ENCODE assay signal across 37 cellular contexts in genomic region chr2:142843731-142844130, GRCh38. TPM values are rescaled to one million over a fixed set of nuclear protein-coding genes. Genes with fewer than 3 reads are reported as not detected.
"Had no signal": no experiment of that assay in that cellular context is flagged by ENCODE, and none has a peak within 500 bp of the region (broad histone marks: within the 10 kb centered on the region; RNA-seq: fewer than 3 reads in every experiment).

No MANE protein-coding gene starts in this region.

- H3K9me3 Mint-ChIP-seq: activated CD4-positive, alpha-beta memory T cell treated with anti-CD3 and anti-CD28 coated beads for 36 hours; activated CD4-positive, alpha-beta T cell treated with anti-CD3 and anti-CD28 coated beads, Interleukin-2, amount 10 ng/mL, durations not matched to agents 24 days and 14 days; activated naive CD4-positive, alpha-beta T cell treated with anti-CD3 and anti-CD28 coated beads, Interleukin-2, amount 10 ng/mL, durations not matched to agents 7 days and 5 days; activated naive CD8-positive, alpha-beta T cell treated with anti-CD3 and anti-CD28 coated beads, Interleukin-2, amount 10 ng/mL, durations not matched to agents 7 days and 5 days; activated T-helper 1 cell treated with anti-CD3 and anti-CD28 coated beads, Interleukin-12 subunit alpha, Interleukin-12 subunit beta, Interleukin-2, Interleukin-4 antibody, amounts not matched to agents 30 ng/mL and 10 ng/mL and 1 ng/mL, durations not matched to agents 14 hours and 24 hours and 36 hours; central memory CD8-positive, alpha-beta T cell; mesothelial cell of epicardium; nephron progenitor cell; T-helper 1 cell treated with Interleukin-12 subunit alpha and Interleukin-12 subunit beta and Interleukin-4 antibody, amounts not matched to agents 30 μg/mL and 1 μg/mL, for 36 hours had no signal

- H3K27me3 Mint-ChIP-seq: activated CD4-positive, alpha-beta T cell treated with anti-CD3 and anti-CD28 coated beads, Interleukin-2, amount 10 ng/mL, durations not matched to agents 24 days and 14 days; activated naive CD4-positive, alpha-beta T cell treated with anti-CD3 and anti-CD28 coated beads, Interleukin-2, amount 10 ng/mL, durations not matched to agents 7 days and 5 days; central memory CD8-positive, alpha-beta T cell had no signal

- H3K27me3 ChIP-seq: breast epithelium, dorsolateral prefrontal cortex, left lung, pancreas, sigmoid colon, stomach, thyroid gland, upper lobe of left lung, vagina had no signal

- H3K36me3 ChIP-seq: breast epithelium, left lung, pancreas, prostate gland, sigmoid colon, stomach, thyroid gland, upper lobe of left lung, vagina, WERI-Rb-1 had no signal

- H3K4me3 Mint-ChIP-seq: activated CD4-positive, alpha-beta memory T cell treated with anti-CD3 and anti-CD28 coated beads for 36 hours; activated CD4-positive, alpha-beta T cell treated with anti-CD3 and anti-CD28 coated beads, Interleukin-2, amount 10 ng/mL, durations not matched to agents 24 days and 14 days; activated naive CD4-positive, alpha-beta T cell treated with anti-CD3 and anti-CD28 coated beads, Interleukin-2, amount 10 ng/mL, durations not matched to agents 7 days and 5 days; activated naive CD8-positive, alpha-beta T cell treated with anti-CD3 and anti-CD28 coated beads, Interleukin-2, amount 10 ng/mL, durations not matched to agents 7 days and 5 days; activated T-helper 1 cell treated with anti-CD3 and anti-CD28 coated beads, Interleukin-12 subunit alpha, Interleukin-12 subunit beta, Interleukin-2, Interleukin-4 antibody, amounts not matched to agents 30 ng/mL and 10 ng/mL and 1 ng/mL, durations not matched to agents 14 hours and 24 hours and 36 hours; central memory CD8-positive, alpha-beta T cell; mesothelial cell of epicardium; naive B cell; nephron progenitor cell; stimulated activated effector memory CD8-positive, alpha-beta T cell treated with anti-CD3 and anti-CD28 coated beads, Interleukin-12 subunit alpha, Interleukin-12 subunit beta, amount 100 ng/mL, for 72 hours; T-helper 1 cell treated with Interleukin-12 subunit alpha and Interleukin-12 subunit beta and Interleukin-4 antibody, amounts not matched to agents 30 μg/mL and 1 μg/mL, for 36 hours had no signal

- ATAC-seq: esophagus mucosa; left lung; pancreas; stimulated activated effector memory CD8-positive, alpha-beta T cell treated with anti-CD3 and anti-CD28 coated beads, Interleukin-12 subunit alpha, Interleukin-12 subunit beta, amount 100 ng/mL, for 72 hours had no signal

- H3K4me1 Mint-ChIP-seq: activated CD4-positive, alpha-beta T cell treated with anti-CD3 and anti-CD28 coated beads, Interleukin-2, amount 10 ng/mL, durations not matched to agents 24 days and 14 days; activated naive CD4-positive, alpha-beta T cell treated with anti-CD3 and anti-CD28 coated beads, Interleukin-2, amount 10 ng/mL, durations not matched to agents 7 days and 5 days; activated naive CD8-positive, alpha-beta T cell treated with anti-CD3 and anti-CD28 coated beads, Interleukin-2, amount 10 ng/mL, durations not matched to agents 7 days and 5 days; central memory CD8-positive, alpha-beta T cell; mesothelial cell of epicardium; naive B cell; nephron progenitor cell; stimulated activated effector memory CD8-positive, alpha-beta T cell treated with anti-CD3 and anti-CD28 coated beads, Interleukin-12 subunit alpha, Interleukin-12 subunit beta, amount 100 ng/mL, for 72 hours had no signal

- H3K9me3 ChIP-seq: breast epithelium, left lung, pancreas, prostate gland, sigmoid colon, stomach, thyroid gland, upper lobe of left lung, vagina had no signal

- H3K36me3 Mint-ChIP-seq: activated CD4-positive, alpha-beta memory T cell treated with anti-CD3 and anti-CD28 coated beads for 36 hours; activated naive CD4-positive, alpha-beta T cell treated with anti-CD3 and anti-CD28 coated beads, Interleukin-2, amount 10 ng/mL, durations not matched to agents 7 days and 5 days; activated naive CD8-positive, alpha-beta T cell treated with anti-CD3 and anti-CD28 coated beads, Interleukin-2, amount 10 ng/mL, durations not matched to agents 7 days and 5 days; mesothelial cell of epicardium; naive B cell; stimulated activated effector memory CD8-positive, alpha-beta T cell treated with anti-CD3 and anti-CD28 coated beads, Interleukin-12 subunit alpha, Interleukin-12 subunit beta, amount 100 ng/mL, for 72 hours had no signal

- H3K27ac Mint-ChIP-seq: activated CD4-positive, alpha-beta memory T cell treated with anti-CD3 and anti-CD28 coated beads for 36 hours; activated CD4-positive, alpha-beta T cell treated with anti-CD3 and anti-CD28 coated beads, Interleukin-2, amount 10 ng/mL, durations not matched to agents 24 days and 14 days; activated naive CD4-positive, alpha-beta T cell treated with anti-CD3 and anti-CD28 coated beads, Interleukin-2, amount 10 ng/mL, durations not matched to agents 7 days and 5 days; activated naive CD8-positive, alpha-beta T cell treated with anti-CD3 and anti-CD28 coated beads, Interleukin-2, amount 10 ng/mL, durations not matched to agents 7 days and 5 days; activated T-helper 1 cell treated with anti-CD3 and anti-CD28 coated beads, Interleukin-12 subunit alpha, Interleukin-12 subunit beta, Interleukin-2, Interleukin-4 antibody, amounts not matched to agents 30 ng/mL and 10 ng/mL and 1 ng/mL, durations not matched to agents 14 hours and 24 hours and 36 hours; mesothelial cell of epicardium; naive B cell; nephron progenitor cell; stimulated activated effector memory CD8-positive, alpha-beta T cell treated with anti-CD3 and anti-CD28 coated beads, Interleukin-12 subunit alpha, Interleukin-12 subunit beta, amount 100 ng/mL, for 72 hours; T-helper 1 cell treated with Interleukin-12 subunit alpha and Interleukin-12 subunit beta and Interleukin-4 antibody, amounts not matched to agents 30 μg/mL and 1 μg/mL, for 36 hours had no signal

- H3K4me3 ChIP-seq: breast epithelium, dorsolateral prefrontal cortex, left lung, lung, pancreas, prostate gland, sigmoid colon, stomach, thyroid gland, upper lobe of left lung, vagina had no signal

- DNase-seq: activated CD4-positive, alpha-beta memory T cell treated with anti-CD3 and anti-CD28 coated beads for 36 hours; activated CD4-positive, alpha-beta T cell treated with anti-CD3 and anti-CD28 coated beads, Interleukin-2, amount 10 ng/mL, durations not matched to agents 24 days and 14 days; activated CD4-positive, CD25-positive, alpha-beta regulatory T cell treated with anti-CD3 and anti-CD28 coated beads, Interleukin-2, amount 50 U/mL, for 72 hours; activated CD8-positive, alpha-beta memory T cell treated with anti-CD3 and anti-CD28 coated beads, Interleukin-2, amount 50 U/mL, for 4 hours; activated effector memory CD4-positive, alpha-beta T cell treated with anti-CD3 and anti-CD28 coated beads, Interleukin-2, amount 50 U/mL, for 16 hours; activated naive CD4-positive, alpha-beta T cell treated with anti-CD3 and anti-CD28 coated beads, Interleukin-2, amount 10 ng/mL, durations not matched to agents 7 days and 5 days; activated naive CD8-positive, alpha-beta T cell treated with anti-CD3 and anti-CD28 coated beads, Interleukin-2, amount 10 ng/mL, durations not matched to agents 7 days and 5 days; activated T-cell treated with anti-CD3 and anti-CD28 coated beads, Interleukin-2, amount 50 U/mL, for 1 hour; dorsolateral prefrontal cortex; effector memory CD4-positive, alpha-beta T cell; foreskin melanocyte; left lung; naive B cell; nephron progenitor cell; nucleus accumbens; pancreas; sigmoid colon; small intestine; stimulated activated CD4-positive, alpha-beta T cell treated with anti-CD3 and anti-CD28 coated beads, Interleukin-4, amount 100 ng/mL, for 24 hours; stomach; T-helper 9 cell; thyroid gland; upper lobe of left lung; WERI-Rb-1 had no signal

- FAIRE-seq: colon, islet of Langerhans had no signal

- H3K4me1 ChIP-seq: breast epithelium, left lung, pancreas, prostate gland, sigmoid colon, stomach, thyroid gland, upper lobe of left lung, vagina had no signal

- H3K27ac ChIP-seq: breast epithelium, dorsolateral prefrontal cortex, left lung, pancreas, prostate gland, sigmoid colon, stomach, thyroid gland, upper lobe of left lung, vagina, WERI-Rb-1 had no signal

RNA-seq across cellular contexts. Expression of gene KYNU, which starts 33.7 kb away (rescaled TPM):
- total RNA-seq: activated CD4-positive, alpha-beta memory T cell treated with anti-CD3 and anti-CD28 coated beads for 36 hours; activated CD4-positive, alpha-beta T cell treated with anti-CD3 and anti-CD28 coated beads, Interleukin-2, amount 10 ng/mL, durations not matched to agents 24 days and 14 days; activated CD8-positive, alpha-beta memory T cell treated with anti-CD3 and anti-CD28 coated beads for 36 hours; activated T-helper 1 cell treated with anti-CD3 and anti-CD28 coated beads, Interleukin-12 subunit alpha, Interleukin-12 subunit beta, Interleukin-2, Interleukin-4 antibody, amounts not matched to agents 30 ng/mL and 10 ng/mL and 1 ng/mL, durations not matched to agents 14 hours and 24 hours and 36 hours had no signal
